Comparison of ENCODE assay signal across 8 cellular contexts in genomic region chr12:51678086-51678724, GRCh38.
DNase-seq lines count a peak whose midpoint lies in the region; ATAC-seq, FAIRE-seq and TF ChIP-seq lines count a peak whose summit lies in the region.

No MANE protein-coding gene starts in this region.

- no peak overlapping the region for H3K4me3 ChIP-seq in HFF-Myc (replicated peaks; ENCODE audit: low read depth, low read length)
- H3K4me3 ChIP-seq in astrocyte of the spinal cord (ENCODE audit: low read depth, low read length): no peak overlapping the region

- ATAC-seq in HG03175 (IDR thresholded peaks at IDR 0.05; ENCODE audit: unreplicated experiment): no peak

- peak; percentile 31 for DNase-seq in D721Med (ENCODE audit: insufficient read length, low spot score)
- DNase-seq in HFF-Myc (ENCODE audit: extremely low read depth, low read depth): no peak
- DNase-seq in NOMO-1 treated with DMSO at 0.1 percent for 48 hours (lab: John Stamatoyannopoulos, UW; ENCODE audit: unreplicated experiment): peak; percentile 70
- DNase-seq in astrocyte of the spinal cord (ENCODE audit: low read depth, low spot score): peak; percentile 54
- peak; percentile 73 for DNase-seq in islet precursor cell
- DNase-seq in stromal cell of bone marrow (ENCODE audit: low read depth): peak; percentile 44
- no peak for DNase-seq in activated effector memory CD4-positive, alpha-beta T cell treated with Interleukin-2 at 50 U/mL for 16 hours

- in situ Hi-C loops in astrocyte of the spinal cord (cut with HindIII; ENCODE audit: low sequenced_read_pairs): no loop called here

- FAIRE-seq in D721Med (lab: Jason Lieb, UNC): no peak

- TF ChIP-seq CTCF in D721Med (IDR thresholded peaks at IDR 0.05; ENCODE audit: insufficient read depth, missing control alignments) (peak; percentile 74), HFF-Myc (IDR thresholded peaks at IDR 0.05; ENCODE audit: low read depth, low read length, missing control alignments) (peak; percentile 86), astrocyte of the spinal cord (IDR thresholded peaks at IDR 0.05; ENCODE audit: low read depth, low read length) (peak; percentile 80)

Comparison
In these comparisons a context has a peak if more than half of its experiments do, and no peak if none do; other contexts are left out.
1. DNase-seq: peak in D721Med (single experiment), NOMO-1 treated with DMSO at 0.1 percent for 48 hours (single experiment), astrocyte of the spinal cord (single experiment), islet precursor cell (single experiment) and stromal cell of bone marrow (single experiment); none in HFF-Myc (single experiment) and activated effector memory CD4-positive, alpha-beta T cell treated with Interleukin-2 at 50 U/mL for 16 hours (single experiment).
2. Peak in every context shown above with its lines, with median percentiles within 50 percentile points of each other: CTCF ChIP-seq.